Comparison of ENCODE assay signal across 26 cellular contexts in the genomic region with DNA sequence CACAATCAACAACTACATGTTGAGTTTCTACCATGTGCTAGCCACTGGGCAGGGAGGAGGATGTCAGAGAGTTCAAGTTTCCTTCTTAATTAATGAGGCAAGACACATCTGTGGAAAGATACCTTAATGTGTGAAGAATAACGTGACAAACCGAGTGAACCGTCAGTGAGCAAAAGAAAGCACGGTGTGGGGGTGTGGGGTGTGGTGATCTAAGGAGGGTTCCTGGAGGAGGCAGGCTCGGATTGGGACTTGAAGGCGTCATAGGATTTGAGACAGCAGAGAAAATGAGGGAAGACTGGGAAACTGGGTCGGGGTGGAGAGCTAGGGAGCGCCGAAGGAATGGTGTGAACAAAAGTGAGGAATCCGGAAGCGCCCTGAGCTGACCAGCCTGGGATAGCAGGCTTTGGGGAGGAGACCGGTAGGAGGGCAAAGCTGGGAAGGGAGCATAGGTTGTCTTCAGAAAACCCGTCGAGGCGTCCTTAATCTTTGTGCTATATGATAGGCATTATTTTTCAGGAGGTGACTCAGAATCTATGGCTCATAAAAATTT. TPM values are rescaled to one million over a fixed set of nuclear protein-coding genes. Genes with fewer than 3 reads are reported as not detected.
"Had no signal": no experiment of that assay in that cellular context is flagged by ENCODE, and none has a peak within 500 bp of the region (broad histone marks: within the 10 kb centered on the region; RNA-seq: fewer than 3 reads in every experiment).

No MANE protein-coding gene starts in this region.

- H3K27ac ChIP-seq: epithelial cell of prostate, gastrocnemius medialis, heart left ventricle, hepatocyte, left ventricle myocardium inferior, lower lobe of right lung, prostate gland, skin epidermis, spleen, thoracic aorta, tibial nerve, upper lobe of left lung had no signal

- H3K36me3 ChIP-seq: gastrocnemius medialis, heart left ventricle, left ventricle myocardium inferior, lower lobe of right lung, prostate gland, spleen, thoracic aorta, tibial nerve, upper lobe of left lung had no signal

- ATAC-seq: effector memory CD8-positive, alpha-beta T cell; gastrocnemius medialis; heart left ventricle; left cardiac atrium; lower lobe of right lung; natural killer cell treated with Interleukin-12 subunit alpha and Interleukin-12 subunit beta and Interleukin-15 and Interleukin-18, amount 100 ng/mL, for 72 hours; right cardiac atrium; stimulated activated naive B cell treated with anti-CD40 and anti-IgM and Interleukin-4, amounts not matched to agents 10 μg/mL and 1 μg/mL and 100 μg/mL, for 72 hours had no signal

- H3K9me3 Mint-ChIP-seq: effector memory CD8-positive, alpha-beta T cell; memory B cell; mesothelial cell of epicardium; natural killer cell treated with Interleukin-12 subunit alpha and Interleukin-12 subunit beta and Interleukin-15 and Interleukin-18, amount 100 ng/mL, for 72 hours; stimulated activated naive B cell treated with anti-CD40 and anti-IgM and Interleukin-4, amounts not matched to agents 10 μg/mL and 1 μg/mL and 100 μg/mL, for 72 hours; stimulated activated naive CD8-positive, alpha-beta T cell treated with anti-CD3 and anti-CD28 coated beads, Interleukin-15, Interleukin-2, amounts not matched to agents 100 ng/mL and 50 ng/mL, for 24 hours had no signal

- H3K4me1 Mint-ChIP-seq: mesothelial cell of epicardium; naive B cell; stimulated activated naive B cell treated with anti-CD40 and anti-IgM and Interleukin-4, amounts not matched to agents 10 μg/mL and 1 μg/mL and 100 μg/mL, for 72 hours had no signal

- H3K4me3 Mint-ChIP-seq: effector memory CD8-positive, alpha-beta T cell; memory B cell; mesothelial cell of epicardium; natural killer cell treated with Interleukin-12 subunit alpha and Interleukin-12 subunit beta and Interleukin-15 and Interleukin-18, amount 100 ng/mL, for 72 hours; stimulated activated naive B cell treated with anti-CD40 and anti-IgM and Interleukin-4, amounts not matched to agents 10 μg/mL and 1 μg/mL and 100 μg/mL, for 72 hours; stimulated activated naive CD8-positive, alpha-beta T cell treated with anti-CD3 and anti-CD28 coated beads, Interleukin-15, Interleukin-2, amounts not matched to agents 100 ng/mL and 50 ng/mL, for 24 hours had no signal

- H3K4me3 ChIP-seq: gastrocnemius medialis, heart left ventricle, hepatocyte, left ventricle myocardium inferior, lower lobe of right lung, mucosa of descending colon, prostate gland, skin epidermis, spleen, thoracic aorta, tibial nerve, upper lobe of left lung had no signal

- H3K27me3 ChIP-seq: gastrocnemius medialis, hepatocyte, tibial nerve, upper lobe of left lung had no signal

- H3K9me3 ChIP-seq: gastrocnemius medialis, heart left ventricle, left ventricle myocardium inferior, lower lobe of right lung, mucosa of descending colon, prostate gland, spleen, thoracic aorta, tibial nerve, upper lobe of left lung had no signal

- H3K27ac Mint-ChIP-seq: effector memory CD8-positive, alpha-beta T cell; memory B cell; mesothelial cell of epicardium; naive B cell; natural killer cell treated with Interleukin-12 subunit alpha and Interleukin-12 subunit beta and Interleukin-15 and Interleukin-18, amount 100 ng/mL, for 72 hours; stimulated activated naive B cell treated with anti-CD40 and anti-IgM and Interleukin-4, amounts not matched to agents 10 μg/mL and 1 μg/mL and 100 μg/mL, for 72 hours; stimulated activated naive CD8-positive, alpha-beta T cell treated with anti-CD3 and anti-CD28 coated beads, Interleukin-15, Interleukin-2, amounts not matched to agents 100 ng/mL and 50 ng/mL, for 24 hours had no signal

- DNase-seq: cerebellar nuclear complex; cortex of kidney; effector memory CD8-positive, alpha-beta T cell; foreskin fibroblast; gastrocnemius medialis; heart left ventricle; left cardiac atrium; left ventricle myocardium inferior; lower lobe of right lung; naive B cell; right cardiac atrium; spleen; stimulated activated naive B cell treated with anti-CD40 and anti-IgM and Interleukin-4, amounts not matched to agents 10 μg/mL and 1 μg/mL and 100 μg/mL, for 72 hours; upper lobe of left lung had no signal

- H3K36me3 Mint-ChIP-seq: memory B cell; mesothelial cell of epicardium; natural killer cell treated with Interleukin-12 subunit alpha and Interleukin-12 subunit beta and Interleukin-15 and Interleukin-18, amount 100 ng/mL, for 72 hours had no signal

- H3K4me1 ChIP-seq: gastrocnemius medialis, lower lobe of right lung, prostate gland, spleen, tibial nerve, upper lobe of left lung had no signal

RNA-seq across cellular contexts. Expression of gene GALNT8, which starts 22.3 kb away (rescaled TPM):
- total RNA-seq: esophagus mucosa had no signal
